Comparison of ENCODE assay signal across 1 cellular context in genomic region chr9:36551129-36551528, GRCh38.
TF ChIP-seq lines count a peak whose summit lies in the region.

No MANE protein-coding gene starts in this region.

TF ChIP-seq in GM12878, 131 proteins besides CTCF, POLR2A, EP300 and RAD21:
- TF ChIP-seq, protein P1, sequence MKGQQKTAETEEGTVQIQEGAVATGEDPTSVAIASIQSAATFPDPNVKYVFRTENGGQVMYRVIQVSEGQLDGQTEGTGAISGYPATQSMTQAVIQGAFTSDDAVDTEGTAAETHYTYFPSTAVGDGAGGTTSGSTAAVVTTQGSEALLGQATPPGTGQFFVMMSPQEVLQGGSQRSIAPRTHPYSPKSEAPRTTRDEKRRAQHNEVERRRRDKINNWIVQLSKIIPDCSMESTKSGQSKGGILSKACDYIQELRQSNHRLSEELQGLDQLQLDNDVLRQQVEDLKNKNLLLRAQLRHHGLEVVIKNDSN (IDR thresholded peaks at IDR 0.05; ENCODE audit: borderline replicate concordance, extremely low read length, insufficient read depth, low read depth, low read length), result no peak
- TF ChIP-seq CHD4 (IDR thresholded peaks at IDR 0.05), result peak; percentile 30; the same call in 1 of the 2 replicates
- peak; percentile 10; the same call in 1 of the 2 replicates for TF ChIP-seq SMARCA5 (IDR thresholded peaks at IDR 0.05)
- 0 out of 2 replicates have a peak, but pooled peaks have one; percentile 1 for TF ChIP-seq ZNF207 (IDR thresholded peaks at IDR 0.05; ENCODE audit: borderline replicate concordance)
TF ChIP-seq in GM12878: peak in this region for 3.
